ENCODE assay signal across 8 cellular contexts in genomic region chr1:40980453-40981121, GRCh38. TPM values are rescaled to one million over a fixed set of nuclear protein-coding genes. Genes with fewer than 3 reads are reported as not detected.
A peak's percentile ranks its signal among the peaks of the same experiment; 100 is the strongest.
DNase-seq lines count a peak whose midpoint lies in the region; ATAC-seq, FAIRE-seq and TF ChIP-seq lines count a peak whose summit lies in the region.

No MANE protein-coding gene starts in this region.

- H3K27me3 ChIP-seq in HUES6 (ENCODE audit: control insufficient read depth, insufficient read depth, low read length): no peaks in the 10 kb centered on the region

- H3K4me3 Mint-ChIP-seq in T-cell: peak overlapping the region; percentile 83 to 88 (median 87)

- H3K9me3 ChIP-seq in HUES6 (ENCODE audit: control insufficient read depth, insufficient read depth, low read depth, low read length) (no peaks in the 10 kb centered on the region), kidney (ENCODE audit: control insufficient read depth in 1 of 2, low read length in 2 of 2) (no peaks in the 10 kb centered on the region)

- H3K9me3 Mint-ChIP-seq in T-cell: no peaks in the 10 kb centered on the region

- peak overlapping the region; percentile 82 to 92 for H3K27ac Mint-ChIP-seq in T-cell

- intact Hi-C loops in kidney (cut with DNase I): no loop called here

- peaks cover 23% of the 10 kb centered on the region for H3K36me3 Mint-ChIP-seq in T-cell

- peaks cover 15% of the 10 kb centered on the region for H3K4me1 ChIP-seq in HUES6 (ENCODE audit: control insufficient read depth, insufficient read depth, low read length)
- peaks cover 12 to 13% of the 10 kb centered on the region in 2 donors for H3K4me1 ChIP-seq in kidney (ENCODE audit: control insufficient read depth in 1 of 2, insufficient read depth in 1 of 2, low read depth in 1 of 2, low read length in 2 of 2)

- no peaks in the 10 kb centered on the region for H3K27me3 Mint-ChIP-seq in T-cell

- TF ChIP-seq CTCF in astrocyte of the cerebellum (IDR thresholded peaks at IDR 0.05; ENCODE audit: low read depth, low read length, missing control alignments) (no peak), kidney (IDR thresholded peaks at IDR 0.05; ENCODE audit: borderline replicate concordance, extremely low read depth, insufficient read depth) (no peak)

- peaks cover 25 to 29% (median 27%) of the 10 kb centered on the region in 3 donors for H3K4me1 Mint-ChIP-seq in T-cell

- no peak for FAIRE-seq in kidney (lab: Jason Lieb, UNC)

- ATAC-seq in T-cell (replicated peaks in 1 of 4) (peak; percentile 12 to 25 (median 20)), HG03442 (IDR thresholded peaks at IDR 0.05; ENCODE audit: unreplicated experiment) (no peak)

- peak overlapping the region; percentile 67 for H3K4me3 ChIP-seq in HUES6 (ENCODE audit: low read depth, low read length)
- H3K4me3 ChIP-seq in astrocyte of the cerebellum (ENCODE audit: low read depth, low read length): peak overlapping the region; percentile 64
- H3K4me3 ChIP-seq in kidney (ENCODE audit: low read length in 2 of 2): peak overlapping the region; percentile 58 to 87

- H3K36me3 ChIP-seq in HUES6 (ENCODE audit: control insufficient read depth, insufficient read depth, low read length): peaks cover 29% of the 10 kb centered on the region
- H3K36me3 ChIP-seq in kidney (ENCODE audit: control insufficient read depth in 1 of 2, insufficient read depth in 2 of 2, low read length in 2 of 2): peaks cover 5 to 6% of the 10 kb centered on the region in 2 donors

- H3K27ac ChIP-seq in HUES6 (ENCODE audit: low read depth, low read length) (peak overlapping the region; percentile 73; the same call in 1 of the 2 replicates), kidney (ENCODE audit: low read depth in 2 of 2, low read length in 2 of 2) (peak overlapping the region; percentile 26 to 43)

- DNase-seq in NCI-H1694 treated with DMSO at 0.1 percent for 48 hours (lab: John Stamatoyannopoulos, UW): peak; percentile 26
- DNase-seq in NCI-H1694 (lab: John Stamatoyannopoulos, UW): no peak
- peak; percentile 16 to 78 (median 65) for DNase-seq in T-cell
- no peak for DNase-seq in astrocyte of the cerebellum (ENCODE audit: low read depth)
- DNase-seq in kidney: no peak
- peak; percentile 36 to 41 for DNase-seq in stimulated activated CD4-positive, alpha-beta T cell treated with anti-CD3 and anti-CD28 coated beads, Interleukin-2, amount 100 ng/mL, for 48 hours

- CTCF ChIA-PET in T-cell (lab: Charles Lee): interaction anchor here in 1 of 2 donors (2.6 kb wide), 1 partner anchor 23 kb away, joined by 17 read pairs; no protein-coding TSS in a partner anchor

- POLR2A ChIA-PET in T-cell (lab: Charles Lee): interaction anchor here in 1 of 2 donors (0.6 to 1.5 kb wide), 2 partner anchors 23 to 253 kb away, joined by 3 to 6 read pairs; no protein-coding TSS in a partner anchor

- in situ Hi-C loops in astrocyte of the cerebellum (cut with HindIII; ENCODE audit: low sequenced_read_pairs): no loop called here

- H3K9ac ChIP-seq in HUES6 (ENCODE audit: low read length): peak overlapping the region; percentile 91
- peak overlapping the region; percentile 27 to 57 for H3K9ac ChIP-seq in kidney (ENCODE audit: low read length in 2 of 2)

RNA-seq across cellular contexts. Expression of gene CTPS1, which starts 1.1 kb away (rescaled TPM):
- total RNA-seq in T-cell (10 to 100 TPM; 26.0 to 57.2 (median 29.1) TPM), kidney (23.8 TPM)
- polyA plus RNA-seq in kidney (ENCODE audit: insufficient read depth, low read depth, low replicate concordance): 8.8 TPM

RNA-seq across cellular contexts. Expression of gene SLFNL1, which starts 40.9 kb away (rescaled TPM):
- total RNA-seq in T-cell (under 1 TPM; 0.25 to 0.98 (median 0.82) TPM), kidney (0.50 TPM)
- 0.32 TPM for polyA plus RNA-seq in kidney (ENCODE audit: insufficient read depth, low read depth, low replicate concordance)

Comparison
In these comparisons a context has a peak if more than half of its experiments do, and no peak if none do; other contexts are left out.
1. DNase-seq: peak in NCI-H1694 treated with DMSO at 0.1 percent for 48 hours (single experiment), T-cell (34 of 34) and stimulated activated CD4-positive, alpha-beta T cell treated with anti-CD3 and anti-CD28 coated beads, Interleukin-2, amount 100 ng/mL, for 48 hours (2 of 2); none in NCI-H1694 (single experiment), astrocyte of the cerebellum (single experiment) and kidney (single experiment).
2. Peak in every context shown above with its lines, with median percentiles within 50 percentile points of each other: H3K4me3 ChIP-seq.